In genomic region chr14:99556134-99556791, GRCh38 we compare ENCODE assay signal across 25 cellular contexts.
"Had no signal": no experiment of that assay in that cellular context is flagged by ENCODE, and none has a peak within 500 bp of the region (broad histone marks: within the 10 kb centered on the region; RNA-seq: fewer than 3 reads in every experiment).

No MANE protein-coding gene starts in this region.

- H3K9me3 ChIP-seq: heart right ventricle, lower lobe of right lung, neutrophil, ovary, thyroid gland had no signal

- ATAC-seq: heart right ventricle; left colon; lower lobe of right lung; naive thymus-derived CD8-positive, alpha-beta T cell; sciatic nerve had no signal

- H3K4me3 Mint-ChIP-seq: activated naive CD4-positive, alpha-beta T cell treated with anti-CD3 and anti-CD28 coated beads for 36 hours; activated naive CD8-positive, alpha-beta T cell treated with anti-CD3 and anti-CD28 coated beads, Interleukin-2, amount 10 ng/mL, durations not matched to agents 7 days and 5 days; endodermal cell; naive thymus-derived CD8-positive, alpha-beta T cell had no signal

- H3K27ac Mint-ChIP-seq: activated naive CD4-positive, alpha-beta T cell treated with anti-CD3 and anti-CD28 coated beads for 36 hours; activated naive CD8-positive, alpha-beta T cell treated with anti-CD3 and anti-CD28 coated beads, Interleukin-2, amount 10 ng/mL, durations not matched to agents 7 days and 5 days; endodermal cell had no signal

- H3K27me3 ChIP-seq: heart right ventricle, neutrophil, ovary, thyroid gland had no signal

- H3K36me3 ChIP-seq: heart right ventricle, lower lobe of right lung, neutrophil, ovary, thyroid gland had no signal

- H3K9me3 Mint-ChIP-seq: activated naive CD4-positive, alpha-beta T cell treated with anti-CD3 and anti-CD28 coated beads for 36 hours; activated naive CD8-positive, alpha-beta T cell treated with anti-CD3 and anti-CD28 coated beads, Interleukin-2, amount 10 ng/mL, durations not matched to agents 7 days and 5 days; naive thymus-derived CD8-positive, alpha-beta T cell had no signal

- H3K36me3 Mint-ChIP-seq: activated naive CD8-positive, alpha-beta T cell treated with anti-CD3 and anti-CD28 coated beads, Interleukin-2, amount 10 ng/mL, durations not matched to agents 7 days and 5 days; naive thymus-derived CD8-positive, alpha-beta T cell had no signal

- H3K4me3 ChIP-seq: heart right ventricle, lower lobe of right lung, ovary, smooth muscle cell, thyroid gland had no signal

- H3K27me3 Mint-ChIP-seq: activated naive CD8-positive, alpha-beta T cell treated with anti-CD3 and anti-CD28 coated beads, Interleukin-2, amount 10 ng/mL, durations not matched to agents 7 days and 5 days; naive thymus-derived CD8-positive, alpha-beta T cell had no signal

- DNase-seq: activated CD4-positive, alpha-beta T cell treated with anti-CD3 and anti-CD28 coated beads for 4 hours; activated CD4-positive, alpha-beta T cell treated with anti-CD3 and anti-CD28 coated beads, Interleukin-2, amount 50 U/mL, for 48 hours; activated CD4-positive, CD25-positive, alpha-beta regulatory T cell; activated naive CD4-positive, alpha-beta T cell treated with anti-CD3 and anti-CD28 coated beads for 36 hours; activated naive CD8-positive, alpha-beta T cell treated with anti-CD3 and anti-CD28 coated beads, Interleukin-2, amount 10 ng/mL, durations not matched to agents 7 days and 5 days; activated T-cell treated with anti-CD3 and anti-CD28 coated beads, Interleukin-2, amount 50 U/mL, for 48 hours; amygdala; cerebellar nuclear complex; cortex of kidney; endodermal cell; heart right ventricle; left colon; lower lobe of right lung; mesendoderm; naive thymus-derived CD8-positive, alpha-beta T cell; ovary; stimulated activated CD4-positive, alpha-beta T cell treated with anti-CD3 and anti-CD28 coated beads, Interleukin-15, amount 100 ng/mL, for 24 hours; stimulated activated CD4-positive, alpha-beta T cell treated with anti-CD3 and anti-CD28 coated beads, Interleukin-2, amount 100 ng/mL, for 48 hours; stimulated activated naive CD4-positive, alpha-beta T cell treated with Interleukin-2 at 50 U/mL for 16 hours; substantia nigra; T-helper 9 cell; thyroid gland had no signal

- H3K4me1 Mint-ChIP-seq: activated naive CD8-positive, alpha-beta T cell treated with anti-CD3 and anti-CD28 coated beads, Interleukin-2, amount 10 ng/mL, durations not matched to agents 7 days and 5 days had no signal

- H3K27ac ChIP-seq: lower lobe of right lung, neutrophil, ovary, thyroid gland had no signal
